22 cellular contexts compared by ENCODE assay signal in genomic region chr16:85971877-85972638, GRCh38.
DNase-seq lines count a peak whose midpoint lies in the region; ATAC-seq, FAIRE-seq and TF ChIP-seq lines count a peak whose summit lies in the region.
"Had no signal": no experiment of that assay in that cellular context is flagged by ENCODE, and none has a peak within 500 bp of the region (broad histone marks: within the 10 kb centered on the region; RNA-seq: fewer than 3 reads in every experiment).

No MANE protein-coding gene starts in this region.

- H3K27me3 Mint-ChIP-seq in activated naive CD4-positive, alpha-beta T cell treated with anti-CD3 and anti-CD28 coated beads, Interleukin-2, amount 50 U/mL, for 24 hours = no peaks in the 10 kb centered on the region
- H3K27me3 Mint-ChIP-seq in activated naive CD4-positive, alpha-beta T cell treated with anti-CD3 and anti-CD28 coated beads for 36 hours (ENCODE audit: low read depth) = peaks cover 2% of the 10 kb centered on the region
- peaks cover 9% of the 10 kb centered on the region for H3K27me3 Mint-ChIP-seq in endothelial cell (ENCODE audit: unreplicated experiment)
- H3K27me3 Mint-ChIP-seq in effector memory CD8-positive, alpha-beta T cell = peaks cover 0 to 6% of the 10 kb centered on the region in 2 donors

- no peak for FAIRE-seq in small intestine (lab: Jason Lieb, UNC)
- FAIRE-seq: D721Med, GM18507 had no signal

- peaks cover 26% of the 10 kb centered on the region for H3K4me1 Mint-ChIP-seq in activated naive CD4-positive, alpha-beta T cell treated with anti-CD3 and anti-CD28 coated beads, Interleukin-2, amount 50 U/mL, for 24 hours
- peaks cover 34% of the 10 kb centered on the region for H3K4me1 Mint-ChIP-seq in activated naive CD4-positive, alpha-beta T cell treated with anti-CD3 and anti-CD28 coated beads for 36 hours (ENCODE audit: low read depth)
- peaks cover 7% of the 10 kb centered on the region for H3K4me1 Mint-ChIP-seq in endothelial cell (ENCODE audit: unreplicated experiment)
- H3K4me1 Mint-ChIP-seq in effector memory CD8-positive, alpha-beta T cell (ENCODE audit: low read depth in 2 of 2) = peaks cover 7 to 13% of the 10 kb centered on the region in 2 donors

- H3K36me3 ChIP-seq in small intestine (ENCODE audit: control insufficient read depth in 2 of 2, insufficient read depth in 2 of 2, low read length in 2 of 2) (no peaks in the 10 kb centered on the region), colonic mucosa (no peaks in the 10 kb centered on the region)

- whole genome bisulfite sequencing in small intestine, 3 donors = 58 to 78% (median 69%) methylated on average over 17 of the region's 17 CpGs

- TF ChIP-seq CTCF in endothelial cell (IDR thresholded peaks at IDR 0.05; ENCODE audit: unreplicated experiment) = no peak
- TF ChIP-seq CTCF in colonic mucosa (IDR thresholded peaks at IDR 0.05) = no peak

- peak overlapping the region; percentile 23 for H3K27ac Mint-ChIP-seq in activated naive CD4-positive, alpha-beta T cell treated with anti-CD3 and anti-CD28 coated beads, Interleukin-2, amount 50 U/mL, for 24 hours
- H3K27ac Mint-ChIP-seq in activated naive CD4-positive, alpha-beta T cell treated with anti-CD3 and anti-CD28 coated beads for 36 hours = no peak overlapping the region
- no peak overlapping the region for H3K27ac Mint-ChIP-seq in endothelial cell (ENCODE audit: unreplicated experiment)
- H3K27ac Mint-ChIP-seq in effector memory CD8-positive, alpha-beta T cell = no peak overlapping the region

- H3K4me3 ChIP-seq in small intestine (ENCODE audit: low read depth in 1 of 2, low read length in 2 of 2) = no peak overlapping the region
- H3K4me3 ChIP-seq in colonic mucosa = no peak overlapping the region
- H3K4me3 ChIP-seq: GM23248 had no signal

- H3K27ac ChIP-seq in small intestine (ENCODE audit: low read depth in 1 of 2, low read length in 1 of 2) (peak overlapping the region in 1 of 2 donors; percentile 3), colonic mucosa (no peak overlapping the region)
- H3K27ac ChIP-seq: GM23248, HL-60 had no signal

- DNase-seq in activated naive CD4-positive, alpha-beta T cell treated with anti-CD3 and anti-CD28 coated beads for 36 hours = no peak
- no peak for DNase-seq in endothelial cell (ENCODE audit: low spot score)
- peak; percentile 49 for DNase-seq in small intestine
- no peak for DNase-seq in colonic mucosa
- DNase-seq in effector memory CD8-positive, alpha-beta T cell = no peak
- DNase-seq: GM23248, H7, Karpas-422, NCI-H1092, NCI-H1417 treated with DMSO at 0.1 percent for 48 hours, NCI-H1694 treated with DMSO at 0.1 percent for 48 hours, NCI-H2081, NCI-H2227 treated with DMSO at 0.1 percent for 48 hours, NCI-H510A, NCI-H69, RPMI8226, SHP77 had no signal

- H3K4me1 ChIP-seq in small intestine (ENCODE audit: control insufficient read depth in 2 of 2, insufficient read depth in 1 of 2, low read depth in 1 of 2, low read length in 1 of 2) (peaks cover 2 to 4% of the 10 kb centered on the region in 2 donors), colonic mucosa (peaks cover 9% of the 10 kb centered on the region)

- no peaks in the 10 kb centered on the region for H3K36me3 Mint-ChIP-seq in activated naive CD4-positive, alpha-beta T cell treated with anti-CD3 and anti-CD28 coated beads, Interleukin-2, amount 50 U/mL, for 24 hours
- no peaks in the 10 kb centered on the region for H3K36me3 Mint-ChIP-seq in activated naive CD4-positive, alpha-beta T cell treated with anti-CD3 and anti-CD28 coated beads for 36 hours (ENCODE audit: low read depth)
- H3K36me3 Mint-ChIP-seq in endothelial cell (ENCODE audit: low read depth, unreplicated experiment) = peaks cover 7% of the 10 kb centered on the region
- H3K36me3 Mint-ChIP-seq in effector memory CD8-positive, alpha-beta T cell (ENCODE audit: insufficient read depth) = no peaks in the 10 kb centered on the region

- H3K27me3 ChIP-seq in small intestine (ENCODE audit: control insufficient read depth in 2 of 2, insufficient read depth in 2 of 2, low read length in 2 of 2) = no peaks in the 10 kb centered on the region
- H3K27me3 ChIP-seq in colonic mucosa = no peaks in the 10 kb centered on the region

- intact Hi-C loops in activated naive CD4-positive, alpha-beta T cell treated with anti-CD3 and anti-CD28 coated beads for 36 hours (cut with micrococcal nuclease) = no loop called here
- intact Hi-C loops in colonic mucosa (cut with DNase I) = no loop called here

- H3K9ac ChIP-seq in colonic mucosa (ENCODE audit: low read depth in 2 of 2, low read length in 2 of 2) = peak overlapping the region in 1 of 2 donors; percentile 19
- H3K9ac ChIP-seq: GM23248 had no signal

- CTCF ChIA-PET in activated naive CD4-positive, alpha-beta T cell treated with anti-CD3 and anti-CD28 coated beads for 36 hours (lab: Charles Lee) = no interaction called here

- no peak for ATAC-seq in GM18868 (IDR thresholded peaks at IDR 0.05; ENCODE audit: unreplicated experiment)
- no peak for ATAC-seq in effector memory CD8-positive, alpha-beta T cell (replicated peaks)

- H3K9me3 Mint-ChIP-seq in activated naive CD4-positive, alpha-beta T cell treated with anti-CD3 and anti-CD28 coated beads, Interleukin-2, amount 50 U/mL, for 24 hours = no peaks in the 10 kb centered on the region
- peaks cover 3% of the 10 kb centered on the region for H3K9me3 Mint-ChIP-seq in activated naive CD4-positive, alpha-beta T cell treated with anti-CD3 and anti-CD28 coated beads for 36 hours
- no peaks in the 10 kb centered on the region for H3K9me3 Mint-ChIP-seq in endothelial cell (ENCODE audit: unreplicated experiment)
- H3K9me3 Mint-ChIP-seq in effector memory CD8-positive, alpha-beta T cell = no peaks in the 10 kb centered on the region

- no peak overlapping the region for H3K4me3 Mint-ChIP-seq in activated naive CD4-positive, alpha-beta T cell treated with anti-CD3 and anti-CD28 coated beads, Interleukin-2, amount 50 U/mL, for 24 hours
- no peak overlapping the region for H3K4me3 Mint-ChIP-seq in activated naive CD4-positive, alpha-beta T cell treated with anti-CD3 and anti-CD28 coated beads for 36 hours
- H3K4me3 Mint-ChIP-seq in endothelial cell (ENCODE audit: unreplicated experiment) = peak overlapping the region; percentile 32
- no peak overlapping the region for H3K4me3 Mint-ChIP-seq in effector memory CD8-positive, alpha-beta T cell

- H3K9me3 ChIP-seq in small intestine (ENCODE audit: control insufficient read depth, low read depth) (no peaks in the 10 kb centered on the region), colonic mucosa (no peaks in the 10 kb centered on the region)
